In genomic region chr17:82000803-82001649, GRCh38 we compare ENCODE assay signal across 1 cellular context.
TF ChIP-seq lines count a peak whose summit lies in the region.

No MANE protein-coding gene starts in this region.

TF ChIP-seq in HepG2, 621 proteins besides CTCF, POLR2A, EP300 and RAD21 (continued from another document and continues in another):
- TF ChIP-seq RXRB (CRISPR knock-in tag; IDR thresholded peaks at IDR 0.05; ENCODE audit: borderline replicate concordance) (peak; percentile 93), GATAD1 (CRISPR knock-in tag; IDR thresholded peaks at IDR 0.05) (peak; percentile 61; the same call in 1 of the 2 replicates), ZNF629 (CRISPR knock-in tag; conservative IDR thresholded peaks at IDR 0.05) (peak; percentile 67; the same call in 1 of the 2 replicates), KIAA2018 (CRISPR knock-in tag; IDR thresholded peaks at IDR 0.05; ENCODE audit: borderline replicate concordance) (no peak; the same call in 1 of the 2 replicates), HMG20A (CRISPR knock-in tag; IDR thresholded peaks at IDR 0.05; ENCODE audit: borderline replicate concordance) (peak; percentile 87; the same call in 1 of the 2 replicates), MBNL3 (CRISPR knock-in tag; conservative IDR thresholded peaks at IDR 0.05) (no peak), ZNF431 (CRISPR knock-in tag; IDR thresholded peaks at IDR 0.05; ENCODE audit: borderline replicate concordance, low read depth) (peak; percentile 89), PHF5A (CRISPR knock-in tag; IDR thresholded peaks at IDR 0.05; ENCODE audit: low read depth, unreplicated experiment) (peak; percentile 86), GABPB1 (CRISPR knock-in tag; IDR thresholded peaks at IDR 0.05) (peak; percentile 85), ZNF10 (CRISPR knock-in tag; IDR thresholded peaks at IDR 0.05; ENCODE audit: borderline replicate concordance, low read depth) (0 out of 2 replicates have a peak, but pooled peaks have one; percentile 36), KMT2B (CRISPR knock-in tag; IDR thresholded peaks at IDR 0.05) (peak; percentile 27; the same call in 1 of the 2 replicates), ZNF335 (CRISPR knock-in tag; IDR thresholded peaks at IDR 0.05) (peak; percentile 52; the same call in 1 of the 2 replicates), FOXC1 (CRISPR knock-in tag; IDR thresholded peaks at IDR 0.05; ENCODE audit: borderline replicate concordance) (no peak), RFXAP (CRISPR knock-in tag; IDR thresholded peaks at IDR 0.05; ENCODE audit: borderline replicate concordance) (no peak; the same call in none of the 2 replicates), NFYB (CRISPR knock-in tag; IDR thresholded peaks at IDR 0.05) (peak; percentile 39), MTERF4 (CRISPR knock-in tag; IDR thresholded peaks at IDR 0.05) (no peak), AKAP8 (CRISPR knock-in tag; IDR thresholded peaks at IDR 0.05) (peak; percentile 98), ZNF746 (CRISPR knock-in tag; IDR thresholded peaks at IDR 0.05) (peak; percentile 92), EED (CRISPR knock-in tag; IDR thresholded peaks at IDR 0.05) (no peak), ZMYM3 (CRISPR knock-in tag; IDR thresholded peaks at IDR 0.05) (peak; percentile 71), FOXO1 (CRISPR knock-in tag; IDR thresholded peaks at IDR 0.05) (peak; percentile 90), PAWR (CRISPR knock-in tag; IDR thresholded peaks at IDR 0.05; ENCODE audit: borderline replicate concordance) (0 out of 2 replicates have a peak, but pooled peaks have one; percentile 28), ZFP82 (CRISPR knock-in tag; IDR thresholded peaks at IDR 0.05; ENCODE audit: borderline replicate concordance) (no peak; the same call in 1 of the 2 replicates), NR2F6 (IDR thresholded peaks at IDR 0.05) (peak; percentile 35), NR2F6 (CRISPR knock-in tag; IDR thresholded peaks at IDR 0.05) (peak; percentile 92), ZNF619 (CRISPR knock-in tag; IDR thresholded peaks at IDR 0.05) (peak; percentile 67), TMF1 (CRISPR knock-in tag; IDR thresholded peaks at IDR 0.05; ENCODE audit: low read depth) (no peak), NFIB (CRISPR knock-in tag; IDR thresholded peaks at IDR 0.05; ENCODE audit: borderline replicate concordance) (no peak), ELF4 (CRISPR knock-in tag; IDR thresholded peaks at IDR 0.05; ENCODE audit: borderline replicate concordance) (no peak), ARID5B (CRISPR knock-in tag; IDR thresholded peaks at IDR 0.05) (peak; percentile 96), NFATC3 (CRISPR knock-in tag; IDR thresholded peaks at IDR 0.05) (no peak), ZFP41 (CRISPR knock-in tag; IDR thresholded peaks at IDR 0.05; ENCODE audit: borderline replicate concordance) (no peak; the same call in 1 of the 2 replicates), ZNF205 (CRISPR knock-in tag; IDR thresholded peaks at IDR 0.05) (peak; percentile 90), NFE2 (CRISPR knock-in tag; IDR thresholded peaks at IDR 0.05) (no peak), ZNF691 (CRISPR knock-in tag; IDR thresholded peaks at IDR 0.05; ENCODE audit: borderline replicate concordance, low read depth) (peak; percentile 82; the same call in 1 of the 2 replicates), ZNF274 (CRISPR knock-in tag; IDR thresholded peaks at IDR 0.05) (peak; percentile 75), NR2F2 (IDR thresholded peaks at IDR 0.05; ENCODE audit: borderline replicate concordance, low read depth) (no peak), BCL6 (CRISPR knock-in tag; IDR thresholded peaks at IDR 0.05) (peak; percentile 92), TBP (CRISPR knock-in tag; IDR thresholded peaks at IDR 0.05) (no peak; the same call in 1 of the 2 replicates), ZFP36 (IDR thresholded peaks at IDR 0.05; ENCODE audit: borderline replicate concordance, low read depth, low read length, partially characterized antibody) (no peak), NCOA1 (CRISPR knock-in tag; IDR thresholded peaks at IDR 0.05) (peak; percentile 98), ETV6 (CRISPR knock-in tag; conservative IDR thresholded peaks at IDR 0.05) (peak; percentile 79), KDM5A (IDR thresholded peaks at IDR 0.05; ENCODE audit: borderline replicate concordance, low read length) (no peak; the same call in 1 of the 2 replicates), SCMH1 (CRISPR knock-in tag; IDR thresholded peaks at IDR 0.05; ENCODE audit: borderline replicate concordance) (no peak), ZNF891 (CRISPR knock-in tag; IDR thresholded peaks at IDR 0.05) (no peak; the same call in 1 of the 2 replicates)
- TF ChIP-seq, protein P1, sequence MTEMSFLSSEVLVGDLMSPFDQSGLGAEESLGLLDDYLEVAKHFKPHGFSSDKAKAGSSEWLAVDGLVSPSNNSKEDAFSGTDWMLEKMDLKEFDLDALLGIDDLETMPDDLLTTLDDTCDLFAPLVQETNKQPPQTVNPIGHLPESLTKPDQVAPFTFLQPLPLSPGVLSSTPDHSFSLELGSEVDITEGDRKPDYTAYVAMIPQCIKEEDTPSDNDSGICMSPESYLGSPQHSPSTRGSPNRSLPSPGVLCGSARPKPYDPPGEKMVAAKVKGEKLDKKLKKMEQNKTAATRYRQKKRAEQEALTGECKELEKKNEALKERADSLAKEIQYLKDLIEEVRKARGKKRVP (CRISPR knock-in tag; IDR thresholded peaks at IDR 0.05) = peak; percentile 16 to 85; a peak in 2 of 4 replicates
- TF ChIP-seq, protein P2, sequence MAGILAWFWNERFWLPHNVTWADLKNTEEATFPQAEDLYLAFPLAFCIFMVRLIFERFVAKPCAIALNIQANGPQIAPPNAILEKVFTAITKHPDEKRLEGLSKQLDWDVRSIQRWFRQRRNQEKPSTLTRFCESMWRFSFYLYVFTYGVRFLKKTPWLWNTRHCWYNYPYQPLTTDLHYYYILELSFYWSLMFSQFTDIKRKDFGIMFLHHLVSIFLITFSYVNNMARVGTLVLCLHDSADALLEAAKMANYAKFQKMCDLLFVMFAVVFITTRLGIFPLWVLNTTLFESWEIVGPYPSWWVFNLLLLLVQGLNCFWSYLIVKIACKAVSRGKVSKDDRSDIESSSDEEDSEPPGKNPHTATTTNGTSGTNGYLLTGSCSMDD (CRISPR knock-in tag; IDR thresholded peaks at IDR 0.05) = peak; percentile 59; the same call in 1 of the 2 replicates
- TF ChIP-seq, protein P3, sequence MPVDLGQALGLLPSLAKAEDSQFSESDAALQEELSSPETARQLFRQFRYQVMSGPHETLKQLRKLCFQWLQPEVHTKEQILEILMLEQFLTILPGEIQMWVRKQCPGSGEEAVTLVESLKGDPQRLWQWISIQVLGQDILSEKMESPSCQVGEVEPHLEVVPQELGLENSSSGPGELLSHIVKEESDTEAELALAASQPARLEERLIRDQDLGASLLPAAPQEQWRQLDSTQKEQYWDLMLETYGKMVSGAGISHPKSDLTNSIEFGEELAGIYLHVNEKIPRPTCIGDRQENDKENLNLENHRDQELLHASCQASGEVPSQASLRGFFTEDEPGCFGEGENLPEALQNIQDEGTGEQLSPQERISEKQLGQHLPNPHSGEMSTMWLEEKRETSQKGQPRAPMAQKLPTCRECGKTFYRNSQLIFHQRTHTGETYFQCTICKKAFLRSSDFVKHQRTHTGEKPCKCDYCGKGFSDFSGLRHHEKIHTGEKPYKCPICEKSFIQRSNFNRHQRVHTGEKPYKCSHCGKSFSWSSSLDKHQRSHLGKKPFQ (CRISPR knock-in tag; IDR thresholded peaks at IDR 0.05; ENCODE audit: insufficient replicate concordance) = peak; percentile 74
- TF ChIP-seq, protein P4, sequence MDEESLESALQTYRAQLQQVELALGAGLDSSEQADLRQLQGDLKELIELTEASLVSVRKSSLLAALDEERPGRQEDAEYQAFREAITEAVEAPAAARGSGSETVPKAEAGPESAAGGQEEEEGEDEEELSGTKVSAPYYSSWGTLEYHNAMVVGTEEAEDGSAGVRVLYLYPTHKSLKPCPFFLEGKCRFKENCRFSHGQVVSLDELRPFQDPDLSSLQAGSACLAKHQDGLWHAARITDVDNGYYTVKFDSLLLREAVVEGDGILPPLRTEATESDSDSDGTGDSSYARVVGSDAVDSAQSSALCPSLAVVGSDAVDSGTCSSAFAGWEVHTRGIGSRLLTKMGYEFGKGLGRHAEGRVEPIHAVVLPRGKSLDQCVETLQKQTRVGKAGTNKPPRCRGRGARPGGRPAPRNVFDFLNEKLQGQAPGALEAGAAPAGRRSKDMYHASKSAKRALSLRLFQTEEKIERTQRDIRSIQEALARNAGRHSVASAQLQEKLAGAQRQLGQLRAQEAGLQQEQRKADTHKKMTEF (CRISPR knock-in tag; IDR thresholded peaks at IDR 0.05) = peak; percentile 99
